ENCODE assay signal across 11 cellular contexts in genomic region chr10:46516660-46517416, GRCh38. TPM values are rescaled to one million over a fixed set of nuclear protein-coding genes. Genes with fewer than 3 reads are reported as not detected.
DNase-seq lines count a peak whose midpoint lies in the region; ATAC-seq and TF ChIP-seq lines count a peak whose summit lies in the region.
"Had no signal": no experiment of that assay in that cellular context is flagged by ENCODE, and none has a peak within 500 bp of the region (broad histone marks: within the 10 kb centered on the region; RNA-seq: fewer than 3 reads in every experiment).

No MANE protein-coding gene starts in this region.

- CTCF ChIA-PET in mammary epithelial cell (lab: Charles Lee; ENCODE audit: low non-redundant PET), result no interaction called here

- H3K4me3 ChIP-seq in mammary epithelial cell (replicated peaks in 1 of 3; ENCODE audit: insufficient read depth in 1 of 3, low read depth in 2 of 3, low read length in 3 of 3), result no peak overlapping the region
- no peak overlapping the region for H3K4me3 ChIP-seq in mesodermal cell (ENCODE audit: extremely low read depth, insufficient read depth, low read length, poor library complexity, severe bottlenecking)
- H3K4me3 ChIP-seq: ascending aorta had no signal

- H2AFZ ChIP-seq in mammary epithelial cell (ENCODE audit: low read depth, low read length), result peak overlapping the region; percentile 47

- intact Hi-C loops in mammary epithelial cell (cut with micrococcal nuclease), result no loop called here

- H3K9ac ChIP-seq in mammary epithelial cell (ENCODE audit: insufficient read depth, low read length), result no peak overlapping the region

- peaks cover 26% of the 10 kb centered on the region for H3K4me1 ChIP-seq in mammary epithelial cell (ENCODE audit: insufficient read depth, low read length)
- H3K4me1 ChIP-seq in mesodermal cell (ENCODE audit: control insufficient read depth, insufficient read depth, low read length, poor library complexity, severe bottlenecking), result peaks cover 9% of the 10 kb centered on the region
- H3K4me1 ChIP-seq: ascending aorta had no signal

- no peaks in the 10 kb centered on the region for H3K79me2 ChIP-seq in mammary epithelial cell (ENCODE audit: insufficient read depth, low read length)

- dilution Hi-C loops in mammary epithelial cell (cut with HindIII; ENCODE audit: low sequenced_read_pairs), result no loop called here

- H3K27ac ChIP-seq in mammary epithelial cell (ENCODE audit: insufficient read depth, low read depth, low read length), result no peak overlapping the region
- H3K27ac ChIP-seq in mesodermal cell (ENCODE audit: low read depth, low read length, severe bottlenecking), result peak overlapping the region; percentile 11
- H3K27ac ChIP-seq: ascending aorta had no signal

- no peaks in the 10 kb centered on the region for H3K27me3 ChIP-seq in mammary epithelial cell (ENCODE audit: insufficient read depth, low read length)
- H3K27me3 ChIP-seq: ascending aorta had no signal

- H3K9me3 ChIP-seq in mammary epithelial cell (replicated peaks; ENCODE audit: insufficient read depth, low read length) (no peaks in the 10 kb centered on the region), mesodermal cell (ENCODE audit: control insufficient read depth, low read length) (no peaks in the 10 kb centered on the region)
- H3K9me3 ChIP-seq: ascending aorta had no signal

- no peak for TF ChIP-seq CTCF in mammary epithelial cell (conservative IDR thresholded peaks at IDR 0.05 in 1 of 2, IDR thresholded peaks at IDR 0.05 in 1 of 2; ENCODE audit: extremely low read depth in 1 of 2, insufficient read depth in 1 of 2, low read depth in 1 of 2, low read length in 2 of 2)

- peak overlapping the region; percentile 11 for H3K4me2 ChIP-seq in mammary epithelial cell (ENCODE audit: insufficient read depth, low read depth, low read length)

- DNase-seq in AG08396 (ENCODE audit: low spot score) (peak; percentile 95), HS-5 (ENCODE audit: low read depth) (peak; percentile 83), mammary epithelial cell (peak; percentile 87), HuH-7 (ENCODE audit: low spot score) (no peak)

- 55% methylated on average over 11 of the region's 11 CpGs for WGBS in mammary epithelial cell (ENCODE audit: low coverage, missing lambda C conversion rate)
- 87 to 89% methylated on average over 11 of the region's 11 CpGs for WGBS in mesodermal cell (ENCODE audit: insufficient coverage in 2 of 2), 2 experiments

- H4K20me1 ChIP-seq in mammary epithelial cell (ENCODE audit: insufficient read depth, low read length), result no peaks in the 10 kb centered on the region

- no peak for ATAC-seq in GM21360 (IDR thresholded peaks at IDR 0.05; ENCODE audit: unreplicated experiment)
- no peak for ATAC-seq in HG02678 (IDR thresholded peaks at IDR 0.05; ENCODE audit: unreplicated experiment)
- no peak for ATAC-seq in GM19324 (IDR thresholded peaks at IDR 0.05; ENCODE audit: low FRiP score, unreplicated experiment)
- ATAC-seq: left cardiac atrium had no signal

- in situ Hi-C loops in mammary epithelial cell (cut with MboI; ENCODE audit: low sequenced_read_pairs in 2 of 2), result no loop called here

- H3K36me3 ChIP-seq in mammary epithelial cell (ENCODE audit: insufficient read depth, low read length) (no peaks in the 10 kb centered on the region), mesodermal cell (ENCODE audit: control insufficient read depth, insufficient read depth, low read length) (no peaks in the 10 kb centered on the region)
- H3K36me3 ChIP-seq: ascending aorta had no signal

- BruUV-seq in mammary epithelial cell (replicated peaks; lab: Mats Ljungman, UMichigan), result TSS peak; percentile 80

RNA-seq across cellular contexts. Expression of gene GPRIN2, which starts 39.6 kb away (rescaled TPM):
- 1 to 10 TPM in 1 of 2 donors, under 1 TPM in 1; 0.54 to 3.7 TPM for total RNA-seq in mammary epithelial cell
- polyA plus RNA-seq in mammary epithelial cell, result 0.20 TPM
- not detected for polyA minus RNA-seq in mammary epithelial cell
- polyA plus RNA-seq in mesodermal cell (2013, experiment 1 of 2), result 2.2 TPM
- 1.9 TPM for polyA plus RNA-seq in mesodermal cell (2013, experiment 2 of 2)
- total RNA-seq: left cardiac atrium; T-helper 1 cell treated with Interleukin-12 subunit alpha and Interleukin-12 subunit beta and Interleukin-4 antibody, amounts not matched to agents 30 ng/mL and 1 ng/mL, for 36 hours had no signal

RNA-seq across cellular contexts. Expression of gene NPY4R, which starts 51.1 kb away (rescaled TPM):
- under 1 TPM in 1 of 2 donors, not detected in 1; 0.38 TPM for total RNA-seq in mammary epithelial cell
- 0.37 TPM for polyA plus RNA-seq in mammary epithelial cell
- polyA minus RNA-seq in mammary epithelial cell, result not detected
- polyA plus RNA-seq in mesodermal cell (2013, experiment 1 of 2), result not detected
- not detected for polyA plus RNA-seq in mesodermal cell (2013, experiment 2 of 2)
- total RNA-seq: ascending aorta; T-helper 1 cell treated with Interleukin-12 subunit alpha and Interleukin-12 subunit beta and Interleukin-4 antibody, amounts not matched to agents 30 ng/mL and 1 ng/mL, for 36 hours had no signal
